8 cellular contexts compared by ENCODE assay signal in genomic region chr1:212721388-212722247, GRCh38. TPM values are rescaled to one million over a fixed set of nuclear protein-coding genes. Genes with fewer than 3 reads are reported as not detected.
DNase-seq lines count a peak whose midpoint lies in the region; ATAC-seq and TF ChIP-seq lines count a peak whose summit lies in the region.

No MANE protein-coding gene starts in this region.

- peaks cover 5% of the 10 kb centered on the region for H3K9me3 Mint-ChIP-seq in activated naive CD8-positive, alpha-beta T cell treated with anti-CD3 and anti-CD28 coated beads for 36 hours

- H3K79me2 ChIP-seq in osteoblast (ENCODE audit: insufficient read depth, low read length) = no peaks in the 10 kb centered on the region

- H3K27me3 ChIP-seq in osteoblast (ENCODE audit: insufficient read depth, low read length) = no peaks in the 10 kb centered on the region

- peaks cover 15% of the 10 kb centered on the region for H3K4me1 ChIP-seq in osteoblast (ENCODE audit: insufficient read depth, low read length)

- H3K4me1 Mint-ChIP-seq in activated naive CD8-positive, alpha-beta T cell treated with anti-CD3 and anti-CD28 coated beads for 36 hours = peaks cover 19% of the 10 kb centered on the region

- H3K27me3 Mint-ChIP-seq in activated naive CD8-positive, alpha-beta T cell treated with anti-CD3 and anti-CD28 coated beads for 36 hours = peaks cover 19% of the 10 kb centered on the region

- no peak for ATAC-seq in HG03135 (IDR thresholded peaks at IDR 0.05; ENCODE audit: unreplicated experiment)

- H3K27ac ChIP-seq in osteoblast (ENCODE audit: low read depth, low read length) = peak overlapping the region; percentile 38

- H3K36me3 Mint-ChIP-seq in activated naive CD8-positive, alpha-beta T cell treated with anti-CD3 and anti-CD28 coated beads for 36 hours = peaks cover 24% of the 10 kb centered on the region

- no peaks in the 10 kb centered on the region for H3K36me3 ChIP-seq in osteoblast (ENCODE audit: insufficient read depth, low read length)

- H3K27ac Mint-ChIP-seq in activated naive CD8-positive, alpha-beta T cell treated with anti-CD3 and anti-CD28 coated beads for 36 hours = peak overlapping the region; percentile 74

- H3K4me3 ChIP-seq in GM12865 (ENCODE audit: low read depth, low read length) = no peak overlapping the region
- peak overlapping the region; percentile 49 for H3K4me3 ChIP-seq in osteoblast (ENCODE audit: insufficient read depth, low read length)

- TF ChIP-seq POLR2A in erythroblast (IDR thresholded peaks at IDR 0.05; ENCODE audit: low read length) = no peak

- H4K20me1 ChIP-seq in osteoblast (ENCODE audit: insufficient read depth, low read length) = no peaks in the 10 kb centered on the region

- DNase-seq in GM12865 (ENCODE audit: low read depth) = peak; percentile 53
- peak; percentile 49 for DNase-seq in KBM-7
- DNase-seq in activated naive CD8-positive, alpha-beta T cell treated with anti-CD3 and anti-CD28 coated beads for 36 hours = peak; percentile 38
- DNase-seq in osteoblast (ENCODE audit: insufficient read length, low spot score, missing footprints) = peak; percentile 91
- DNase-seq in erythroblast (lab: John Stamatoyannopoulos, UW) = no peak
- DNase-seq in hypothalamus (lab: John Stamatoyannopoulos, UW) = no peak
- no peak for DNase-seq in dedifferentiated amniotic fluid mesenchymal stem cell (ENCODE audit: extremely low spot score)

- in situ Hi-C loops in KBM-7 (cut with MboI; ENCODE audit: low pct_unique_long_range_greater_than_20kb, low sequenced_read_pairs) = no loop called here

- peak overlapping the region; percentile 11 for H3K4me3 Mint-ChIP-seq in activated naive CD8-positive, alpha-beta T cell treated with anti-CD3 and anti-CD28 coated beads for 36 hours

- H3K9me3 ChIP-seq in osteoblast (ENCODE audit: low read depth, low read length) = no peaks in the 10 kb centered on the region

- peak overlapping the region; percentile 78 for H3K4me2 ChIP-seq in osteoblast (ENCODE audit: insufficient read depth, low read length)

- H2AFZ ChIP-seq in osteoblast (ENCODE audit: low read length) = peak overlapping the region; percentile 21

- TF ChIP-seq CTCF in GM12865 (IDR thresholded peaks at IDR 0.05; ENCODE audit: insufficient read depth, low read depth, low read length, missing control alignments) = no peak
- no peak for TF ChIP-seq CTCF in osteoblast (IDR thresholded peaks at IDR 0.05; ENCODE audit: extremely low read depth, low read depth, low read length)

RNA-seq across cellular contexts. Expression of gene BATF3, which starts 22.0 kb away (rescaled TPM):
- 10 to 100 TPM; 74.7 to 77.9 TPM for total RNA-seq in activated naive CD8-positive, alpha-beta T cell treated with anti-CD3 and anti-CD28 coated beads for 36 hours
- total RNA-seq in osteoblast = 0.36 and 0.59 TPM in 2 replicates

Comparison
In these comparisons a context has a peak if more than half of its experiments do, and no peak if none do; other contexts are left out.
1. DNase-seq: peak in GM12865 (single experiment), KBM-7 (single experiment), activated naive CD8-positive, alpha-beta T cell treated with anti-CD3 and anti-CD28 coated beads for 36 hours (single experiment) and osteoblast (single experiment); none in erythroblast (0 of 2), hypothalamus (0 of 51) and dedifferentiated amniotic fluid mesenchymal stem cell (single experiment).
2. RNA of gene BATF3, which starts 22.0 kb away (total RNA-seq): 74.7 to 77.9 TPM in activated naive CD8-positive, alpha-beta T cell treated with anti-CD3 and anti-CD28 coated beads for 36 hours; 0.36 to 0.59 TPM in osteoblast; every median in the first group is over 10 times any median in the second.